Comparison of ENCODE assay signal across 20 cellular contexts in genomic region chr6:79755967-79756366, GRCh38.
DNase-seq lines count a peak whose midpoint lies in the region; ATAC-seq, FAIRE-seq and TF ChIP-seq lines count a peak whose summit lies in the region.
"Had no signal": no experiment of that assay in that cellular context is flagged by ENCODE, and none has a peak within 500 bp of the region (broad histone marks: within the 10 kb centered on the region; RNA-seq: fewer than 3 reads in every experiment).

No MANE protein-coding gene starts in this region.

- peak overlapping the region; percentile 63 for H3K4me2 ChIP-seq in endothelial cell of umbilical vein (ENCODE audit: insufficient read depth, low read length)
- H3K4me2 ChIP-seq: BLaER1 had no signal

- H3K4me3 ChIP-seq in heart right ventricle (no peak overlapping the region), right atrium auricular region (no peak overlapping the region), endothelial cell of umbilical vein (replicated peaks in 1 of 3; ENCODE audit: insufficient read depth in 1 of 3, low read depth in 1 of 3, low read length in 3 of 3) (no peak overlapping the region), ascending aorta (no peak overlapping the region)
- H3K4me3 ChIP-seq: BLaER1, GM23248 had no signal

- H2AFZ ChIP-seq in endothelial cell of umbilical vein (ENCODE audit: low read depth, low read length), result no peak overlapping the region
- H2AFZ ChIP-seq: GM23248 had no signal

- no peaks in the 10 kb centered on the region for H3K36me3 ChIP-seq in heart right ventricle
- no peaks in the 10 kb centered on the region for H3K36me3 ChIP-seq in right atrium auricular region
- no peaks in the 10 kb centered on the region for H3K36me3 ChIP-seq in endothelial cell of umbilical vein (ENCODE audit: control insufficient read depth in 2 of 2, extremely low read depth in 1 of 2, insufficient read depth in 2 of 2, low read length in 2 of 2)
- H3K36me3 ChIP-seq in ascending aorta, result no peaks in the 10 kb centered on the region
- H3K36me3 ChIP-seq: BLaER1 had no signal

- POLR2A ChIA-PET in endothelial cell of umbilical vein (lab: Charles Lee), result interaction anchor here (0.8 kb wide), 1 partner anchor 715 kb away, joined by 3 read pairs; no protein-coding TSS in a partner anchor

- dilution Hi-C loops in endothelial cell of umbilical vein (cut with MboI; ENCODE audit: extremely low pct_ligation_motif_present, low sequenced_read_pairs), result no loop called here

- no peaks in the 10 kb centered on the region for H3K79me2 ChIP-seq in endothelial cell of umbilical vein (ENCODE audit: control insufficient read depth, insufficient read depth, low read length)

- TF ChIP-seq POLR2A in endothelial cell of umbilical vein (IDR thresholded peaks at IDR 0.05; ENCODE audit: low read depth, low read length), result peak; percentile 42

- intact Hi-C loops in heart right ventricle (cut with DNase I) (no loop called here), endothelial cell of umbilical vein (cut with micrococcal nuclease) (loop anchor here (1.0 to 5.0 kb wide), 4 partner anchors 22 to 246 kb away; partner anchors contain the start of gene TTK), ascending aorta (cut with DNase I) (no loop called here)

- H3K4me1 ChIP-seq in heart right ventricle, result no peaks in the 10 kb centered on the region
- no peaks in the 10 kb centered on the region for H3K4me1 ChIP-seq in right atrium auricular region
- peaks cover 26% of the 10 kb centered on the region for H3K4me1 ChIP-seq in endothelial cell of umbilical vein (ENCODE audit: control insufficient read depth, extremely low read depth, insufficient read depth, low read length)
- H3K4me1 ChIP-seq in ascending aorta, result no peaks in the 10 kb centered on the region
- H3K4me1 ChIP-seq: BLaER1, Caco-2 had no signal

- no peaks in the 10 kb centered on the region for H4K20me1 ChIP-seq in endothelial cell of umbilical vein (replicated peaks; ENCODE audit: control insufficient read depth, extremely low read depth, insufficient read depth, low read length)
- H4K20me1 ChIP-seq: BLaER1 had no signal

- ATAC-seq in heart right ventricle, result peak in 5 of 8 donors; percentile 34 to 57 (median 46)
- ATAC-seq: CD8-positive, alpha-beta T cell; HCT116 had no signal

- peak; percentile 81 for FAIRE-seq in endothelial cell of umbilical vein (lab: Jason Lieb, UNC)
- FAIRE-seq: A204.1, GM12892, GM19239 had no signal

- BruUV-seq in endothelial cell of umbilical vein (replicated peaks; lab: Mats Ljungman, UMichigan), result no TSS peak

- WGBS in heart right ventricle, 2 donors, result 53 to 56% methylated on average over 4 of the region's 4 CpGs

- no peak for DNase-seq in heart right ventricle
- no peak for DNase-seq in right atrium auricular region (ENCODE audit: low spot score)
- peak; percentile 77 for DNase-seq in endothelial cell of umbilical vein (ENCODE audit: low read depth, low spot score)
- peak; percentile 52 for DNase-seq in pulmonary artery endothelial cell (ENCODE audit: low read depth, low spot score)
- no peak for DNase-seq in ascending aorta (ENCODE audit: low spot score in 2 of 2)
- no peak for DNase-seq in activated naive CD4-positive, alpha-beta T cell treated with anti-CD3 and anti-CD28 coated beads, Interleukin-2, amount 50 U/mL, for 16 hours
- DNase-seq: Caco-2; CD4-positive, CD25-positive, alpha-beta regulatory T cell; CD8-positive, alpha-beta T cell; DMS153; DND-41; GM23248; H9 had no signal

- peak overlapping the region in 1 of 10 donors; percentile 30 for H3K27ac ChIP-seq in heart right ventricle
- H3K27ac ChIP-seq in right atrium auricular region, result no peak overlapping the region
- H3K27ac ChIP-seq in endothelial cell of umbilical vein (ENCODE audit: insufficient read depth, low read depth, low read length), result peak overlapping the region; percentile 30
- no peak overlapping the region for H3K27ac ChIP-seq in ascending aorta
- H3K27ac ChIP-seq: 22Rv1, BLaER1, C4-2B, GM23248 had no signal

- no peak for TF ChIP-seq CTCF in heart right ventricle (IDR thresholded peaks at IDR 0.05)
- no peak for TF ChIP-seq CTCF in right atrium auricular region (IDR thresholded peaks at IDR 0.05)
- no peak for TF ChIP-seq CTCF in endothelial cell of umbilical vein (IDR thresholded peaks at IDR 0.05; ENCODE audit: extremely low read depth in 1 of 2, insufficient read depth in 1 of 2, low read depth in 1 of 2, low read length in 2 of 2)
- TF ChIP-seq CTCF in ascending aorta (IDR thresholded peaks at IDR 0.05), result no peak

- H3K9ac ChIP-seq in endothelial cell of umbilical vein (replicated peaks; ENCODE audit: extremely low read depth, insufficient read depth, low read length), result no peak overlapping the region
- H3K9ac ChIP-seq: BLaER1, GM23248 had no signal

- CTCF ChIA-PET in endothelial cell of umbilical vein (lab: Charles Lee), result interaction anchor here (0.9 to 1.6 kb wide), 7 partner anchors 16 to 186 kb away, joined by 3 to 8 read pairs (median 3); no protein-coding TSS in a partner anchor

- H3K9me1 ChIP-seq in endothelial cell of umbilical vein (replicated peaks; ENCODE audit: control insufficient read depth, extremely low read depth, insufficient read depth, low read length), result no peaks in the 10 kb centered on the region

- H3K27me3 ChIP-seq in heart right ventricle, result no peaks in the 10 kb centered on the region
- H3K27me3 ChIP-seq in right atrium auricular region, result no peaks in the 10 kb centered on the region
- H3K27me3 ChIP-seq in endothelial cell of umbilical vein (ENCODE audit: control insufficient read depth in 2 of 2, insufficient read depth in 2 of 2, low read length in 2 of 2), result no peaks in the 10 kb centered on the region
- H3K27me3 ChIP-seq in ascending aorta, result no peaks in the 10 kb centered on the region
- H3K27me3 ChIP-seq: BLaER1 had no signal

- H3K9me3 ChIP-seq in heart right ventricle (no peaks in the 10 kb centered on the region), right atrium auricular region (no peaks in the 10 kb centered on the region), endothelial cell of umbilical vein (replicated peaks; ENCODE audit: control insufficient read depth, insufficient read depth, low read length) (no peaks in the 10 kb centered on the region), ascending aorta (no peaks in the 10 kb centered on the region)
- H3K9me3 ChIP-seq: BLaER1, Caco-2 had no signal

TF ChIP-seq in endothelial cell of umbilical vein, 7 proteins besides CTCF, POLR2A, EP300 and RAD21:
- TF ChIP-seq MYC (IDR thresholded peaks at IDR 0.05; ENCODE audit: low read depth, low read length) (no peak), FOS (IDR thresholded peaks at IDR 0.05; ENCODE audit: borderline replicate concordance, insufficient read depth, low read length) (peak; percentile 41), GATA2 (IDR thresholded peaks at IDR 0.05; ENCODE audit: insufficient read depth, insufficient read length, low read depth, low read length) (peak; percentile 92), MAX (IDR thresholded peaks at IDR 0.05; ENCODE audit: insufficient read depth, insufficient read length) (no peak), EZH2 (IDR thresholded peaks at IDR 0.05; ENCODE audit: borderline replicate concordance, low read depth, low read length, severe bottlenecking) (no peak), POLR2AphosphoS5 (IDR thresholded peaks at IDR 0.05; ENCODE audit: insufficient read depth, low read depth, low read length) (peak; percentile 64), JUN (IDR thresholded peaks at IDR 0.05; ENCODE audit: borderline replicate concordance, insufficient read depth, insufficient read length, low read depth) (peak; percentile 9)
TF ChIP-seq in endothelial cell of umbilical vein: peak in this region for 4.

Comparison
In these comparisons a context has a peak if more than half of its experiments do, and no peak if none do; other contexts are left out.
1. DNase-seq: peak in endothelial cell of umbilical vein (single experiment) and pulmonary artery endothelial cell (single experiment); none in heart right ventricle (0 of 2), right atrium auricular region (single experiment), ascending aorta (0 of 2) and activated naive CD4-positive, alpha-beta T cell treated with anti-CD3 and anti-CD28 coated beads, Interleukin-2, amount 50 U/mL, for 16 hours (single experiment).